ENCODE assay signal across 27 cellular contexts in genomic region chr15:62415498-62415897, GRCh38.
"Had no signal": no experiment of that assay in that cellular context is flagged by ENCODE, and none has a peak within 500 bp of the region (broad histone marks: within the 10 kb centered on the region; RNA-seq: fewer than 3 reads in every experiment).

No MANE protein-coding gene starts in this region.

- H3K4me2 ChIP-seq: hepatocyte had no signal

- H3K4me1 Mint-ChIP-seq: memory B cell; natural killer cell; neural crest cell; stimulated activated effector memory CD8-positive, alpha-beta T cell treated with anti-CD3 and anti-CD28 coated beads, Interleukin-12 subunit alpha, Interleukin-12 subunit beta, amount 100 ng/mL, for 72 hours had no signal

- H3K4me3 Mint-ChIP-seq: memory B cell; natural killer cell; neural crest cell; stimulated activated effector memory CD8-positive, alpha-beta T cell treated with anti-CD3 and anti-CD28 coated beads, Interleukin-12 subunit alpha, Interleukin-12 subunit beta, amount 100 ng/mL, for 72 hours had no signal

- ATAC-seq: foreskin keratinocyte; gastroesophageal sphincter; left colon; natural killer cell; pancreas; sciatic nerve; stimulated activated effector memory CD8-positive, alpha-beta T cell treated with anti-CD3 and anti-CD28 coated beads, Interleukin-12 subunit alpha, Interleukin-12 subunit beta, amount 100 ng/mL, for 72 hours; upper lobe of right lung had no signal

- H3K4me1 ChIP-seq: foreskin keratinocyte, pancreas, testis, uterus had no signal

- H3K36me3 ChIP-seq: esophagus muscularis mucosa, gastroesophageal sphincter, heart left ventricle, neutrophil, pancreas, stomach, transverse colon, upper lobe of right lung, uterus had no signal

- H3K36me3 Mint-ChIP-seq: memory B cell; natural killer cell; stimulated activated effector memory CD8-positive, alpha-beta T cell treated with anti-CD3 and anti-CD28 coated beads, Interleukin-12 subunit alpha, Interleukin-12 subunit beta, amount 100 ng/mL, for 72 hours had no signal

- H3K9me3 ChIP-seq: esophagus muscularis mucosa, gastroesophageal sphincter, heart left ventricle, neutrophil, pancreas, stomach, testis, transverse colon, upper lobe of right lung, uterus had no signal

- H3K27me3 ChIP-seq: dorsolateral prefrontal cortex, esophagus muscularis mucosa, foreskin keratinocyte, gastroesophageal sphincter, heart left ventricle, hepatocyte, neutrophil, pancreas, stomach, testis, transverse colon, upper lobe of right lung, uterus had no signal

- H3K9me3 Mint-ChIP-seq: memory B cell; natural killer cell; neural crest cell; stimulated activated effector memory CD8-positive, alpha-beta T cell treated with anti-CD3 and anti-CD28 coated beads, Interleukin-12 subunit alpha, Interleukin-12 subunit beta, amount 100 ng/mL, for 72 hours had no signal

- DNase-seq: dorsolateral prefrontal cortex; effector CD8-positive, alpha-beta T cell; foreskin keratinocyte; left colon; natural killer cell; pancreas; stimulated activated CD4-positive, alpha-beta T cell treated with anti-CD3 and anti-CD28 coated beads, Interleukin-2, amount 100 ng/mL, for 24 hours; stimulated activated CD4-positive, alpha-beta T cell treated with anti-CD3 and anti-CD28 coated beads, Interleukin-4, amount 100 ng/mL, for 24 hours; stimulated activated naive CD4-positive, alpha-beta T cell treated with Interleukin-2 at 50 U/mL for 16 hours; stomach; testis; transverse colon; upper lobe of right lung; uterus had no signal

- H3K27ac Mint-ChIP-seq: memory B cell; natural killer cell; stimulated activated effector memory CD8-positive, alpha-beta T cell treated with anti-CD3 and anti-CD28 coated beads, Interleukin-12 subunit alpha, Interleukin-12 subunit beta, amount 100 ng/mL, for 72 hours had no signal

- FAIRE-seq: colon, endothelial cell of umbilical vein, islet of Langerhans, pancreas had no signal

- H3K4me3 ChIP-seq: dorsolateral prefrontal cortex, esophagus muscularis mucosa, gastroesophageal sphincter, heart left ventricle, hepatocyte, lung, pancreas, stomach, testis, transverse colon, upper lobe of right lung, uterus had no signal

- H3K27ac ChIP-seq: dorsolateral prefrontal cortex, esophagus muscularis mucosa, foreskin keratinocyte, gastroesophageal sphincter, heart left ventricle, hepatocyte, neutrophil, pancreas, stomach, testis, transverse colon, upper lobe of right lung, uterus had no signal

- H2AFZ ChIP-seq: hepatocyte had no signal
